1 cellular context compared by ENCODE assay signal in genomic region chr22:38189104-38189503, GRCh38.
A peak's percentile ranks its signal among the peaks of the same experiment; 100 is the strongest.
TF ChIP-seq lines count a peak whose summit lies in the region.

No MANE protein-coding gene starts in this region.

TF ChIP-seq in HepG2, 621 proteins besides CTCF, POLR2A, EP300 and RAD21:
- no peak for TF ChIP-seq HNRNPLL (IDR thresholded peaks at IDR 0.05; ENCODE audit: low read depth, low read length, poor library complexity, severe bottlenecking)
- no peak for TF ChIP-seq NR2F6 (IDR thresholded peaks at IDR 0.05)
- TF ChIP-seq NR2F6 (CRISPR knock-in tag; IDR thresholded peaks at IDR 0.05): no peak
- TF ChIP-seq TFAP4 (IDR thresholded peaks at IDR 0.05; ENCODE audit: borderline replicate concordance, low read depth): no peak
- no peak for TF ChIP-seq ZNF761 (CRISPR knock-in tag; conservative IDR thresholded peaks at IDR 0.05)
- peak; percentile 92 for TF ChIP-seq HNRNPK (IDR thresholded peaks at IDR 0.05; ENCODE audit: low read depth, low read length, poor library complexity, severe bottlenecking)
- TF ChIP-seq PHB2 (IDR thresholded peaks at IDR 0.05; ENCODE audit: partially characterized antibody): no peak
- no peak for TF ChIP-seq ZSCAN20 (CRISPR knock-in tag; IDR thresholded peaks at IDR 0.05; ENCODE audit: borderline replicate concordance)
TF ChIP-seq in HepG2: peak in this region for 1.
